In genomic region chr10:3482200-3482993, GRCh38 we compare ENCODE assay signal across 8 cellular contexts.
A peak's percentile ranks its signal among the peaks of the same experiment; 100 is the strongest.
DNase-seq lines count a peak whose midpoint lies in the region; ATAC-seq, FAIRE-seq and TF ChIP-seq lines count a peak whose summit lies in the region.

No MANE protein-coding gene starts in this region.

- POLR2A ChIA-PET in GM12878 (lab: Charles Lee), result no interaction called here

- H3K9ac ChIP-seq in GM23248, result peak overlapping the region; percentile 41
- no peak overlapping the region for H3K9ac ChIP-seq in GM12878 (ENCODE audit: control insufficient read depth, insufficient read depth, low read length)

- H3K27me3 ChIP-seq in GM23248 (replicated peaks; ENCODE audit: insufficient read depth) (no peaks in the 10 kb centered on the region), GM12878 (replicated peaks in 1 of 2; ENCODE audit: control insufficient read depth in 2 of 2, insufficient read depth in 2 of 2, low read length in 1 of 2) (no peaks in the 10 kb centered on the region), transverse colon (no peaks in the 10 kb centered on the region)

- TF ChIP-seq RAD21 in GM12878 (IDR thresholded peaks at IDR 0.05; ENCODE audit: insufficient read depth, low read depth, low read length), result no peak

- SMC1A ChIA-PET in GM12878 (lab: Charles Lee; ENCODE audit: uncharacterized antibody, unreplicated experiment), result no interaction called here

- no peaks in the 10 kb centered on the region for H3K36me3 ChIP-seq in GM23248 (ENCODE audit: low read depth)
- H3K36me3 ChIP-seq in GM12878 (ENCODE audit: control insufficient read depth in 2 of 2, insufficient read depth in 2 of 2, low read length in 1 of 2), result no peaks in the 10 kb centered on the region
- H3K36me3 ChIP-seq in transverse colon, result no peaks in the 10 kb centered on the region

- 4 to 6% methylated on average over 17 of the region's 17 CpGs for WGBS in GM23248 (ENCODE audit: low coverage in 1 of 2, low lambda C conversion rate in 2 of 2, missing lambda C conversion rate in 2 of 2), 2 experiments
- 30% methylated on average over 17 of the region's 17 CpGs for WGBS in GM12878 (ENCODE audit: insufficient coverage, insufficient replicate concordance, low lambda C conversion rate, missing lambda C conversion rate)
- WGBS in transverse colon (ENCODE audit: low coverage in 1 of 2), 2 donors, result 17 to 18% methylated on average over 6 to 17 of the region's 17 CpGs

- DNase-seq in AG20443 (ENCODE audit: low spot score) (peak; percentile 85), GM23248 (peak; percentile 97), NCI-H2107 (lab: John Stamatoyannopoulos, UW) (peak; percentile 17), GM12878 (ENCODE audit: low read depth, low spot score) (peak; percentile 51), left colon (peak; percentile 35 to 73), transverse colon (peak; percentile 65), GM19240 (ENCODE audit: insufficient read length, low spot score) (no peak)

- peaks cover 24% of the 10 kb centered on the region; the same call in 1 of the 2 replicates for H3F3A ChIP-seq in GM23248 (ENCODE audit: insufficient read depth)

- intact Hi-C loops in GM12878 (cut with micrococcal nuclease; ENCODE audit: unreplicated experiment) (no loop called here), left colon (cut with DNase I, micrococcal nuclease) (no loop called here), transverse colon (cut with DNase I; ENCODE audit: low total_unique reads) (loop anchor here (10.0 kb wide), 1 partner anchor 292 kb away; no protein-coding TSS in a partner anchor)

- H3K4me2 ChIP-seq in GM23248 (ENCODE audit: unreplicated experiment) (peak overlapping the region; percentile 72), GM12878 (ENCODE audit: control insufficient read depth, insufficient read depth) (peak overlapping the region; percentile 25; the same call in 1 of the 2 replicates)

- RAD21 ChIA-PET in GM12878 (lab: Charles Lee; ENCODE audit: unreplicated experiment), result no interaction called here

- H3K4me1 ChIP-seq in GM23248 (ENCODE audit: insufficient read depth), result peaks cover 22% of the 10 kb centered on the region
- peaks cover 52% of the 10 kb centered on the region for H3K4me1 ChIP-seq in GM12878 (ENCODE audit: control insufficient read depth, insufficient read depth, low read length)
- H3K4me1 ChIP-seq in transverse colon, result peaks cover 6 to 26% (median 16%) of the 10 kb centered on the region in 4 donors

- TF ChIP-seq EP300 in GM12878 (IDR thresholded peaks at IDR 0.05; ENCODE audit: borderline replicate concordance in 1 of 2, control insufficient read depth in 1 of 2, low read depth in 2 of 2, low read length in 2 of 2) (no peak), transverse colon (IDR thresholded peaks at IDR 0.05; ENCODE audit: low read depth) (peak; percentile 87)

- H3K27ac ChIP-seq in GM23248, result peak overlapping the region; percentile 47
- H3K27ac ChIP-seq in GM12878 (ENCODE audit: control insufficient read depth, insufficient read depth), result peak overlapping the region; percentile 29
- H3K27ac ChIP-seq in transverse colon, result peak overlapping the region; percentile 42 to 67 (median 63)

- no peaks in the 10 kb centered on the region for H3K9me2 ChIP-seq in GM23248 (ENCODE audit: insufficient read depth)

- H2AFZ ChIP-seq in GM23248, result 0 out of 2 replicates have a peak overlapping the region, but pooled peaks have one; percentile 16
- H2AFZ ChIP-seq in GM12878 (ENCODE audit: control insufficient read depth, low read depth, low read length), result peak overlapping the region; percentile 30; the same call in 1 of the 2 replicates

- no peak for FAIRE-seq in GM12878 (lab: Jason Lieb, UNC)

- peak overlapping the region; percentile 57 for H3K4me3 ChIP-seq in GM23248
- no peak overlapping the region for H3K4me3 ChIP-seq in GM12878
- no peak overlapping the region for H3K4me3 ChIP-seq in transverse colon

- in situ Hi-C loops in GM23248 (cut with MboI), result no loop called here
- in situ Hi-C loops in GM12878 (cut with MboI), result no loop called here
- in situ Hi-C loops in transverse colon (cut with MboI; ENCODE audit: low pct_ligation_motif_present in 1 of 4, low pct_unique_long_range_greater_than_20kb in 1 of 4, low sequenced_read_pairs in 3 of 4), result loop anchor here in 1 of 4 donors (10.0 kb wide), 1 partner anchor 292 kb away; no protein-coding TSS in a partner anchor

- TF ChIP-seq POLR2A in GM12878 (IDR thresholded peaks at IDR 0.05; ENCODE audit: low read depth, low read length) (peak; percentile 27; the same call in 1 of the 2 replicates), transverse colon (IDR thresholded peaks at IDR 0.05) (no peak)

- no peaks in the 10 kb centered on the region for H4K20me1 ChIP-seq in GM23248 (ENCODE audit: insufficient read depth)
- no peaks in the 10 kb centered on the region for H4K20me1 ChIP-seq in GM12878 (ENCODE audit: control insufficient read depth, insufficient read depth)

- TF ChIP-seq CTCF in GM12878 (IDR thresholded peaks at IDR 0.05 in 2 of 3, conservative IDR thresholded peaks at IDR 0.05 in 1 of 3; ENCODE audit: control insufficient read depth in 2 of 3, extremely low read depth in 1 of 3, insufficient read depth in 1 of 3, low read depth in 3 of 3, low read length in 3 of 3), result no peak
- no peak for TF ChIP-seq CTCF in transverse colon (IDR thresholded peaks at IDR 0.05)

- H3K9me3 ChIP-seq in GM23248 (ENCODE audit: low read depth) (no peaks in the 10 kb centered on the region), GM12878 (replicated peaks; ENCODE audit: control insufficient read depth, insufficient read depth, low read length) (no peaks in the 10 kb centered on the region; the same call in 2 of the 3 replicates), transverse colon (no peaks in the 10 kb centered on the region)

- H3K79me2 ChIP-seq in GM23248 (ENCODE audit: insufficient read depth) (no peaks in the 10 kb centered on the region), GM12878 (ENCODE audit: control insufficient read depth, insufficient read depth, low read length) (no peaks in the 10 kb centered on the region)

- CTCF ChIA-PET in GM12878 (lab: Yijun Ruan, JAX), result no interaction called here

- no TSS peak for BruUV-seq in GM12878 (replicated peaks; lab: Mats Ljungman, UMichigan)

- ATAC-seq in GM12878 (no peak), left colon (peak; percentile 79), HG03139 (IDR thresholded peaks at IDR 0.05; ENCODE audit: unreplicated experiment) (no peak)

TF ChIP-seq in GM12878, 131 proteins besides CTCF, POLR2A, EP300 and RAD21:
- TF ChIP-seq CREM (IDR thresholded peaks at IDR 0.05; ENCODE audit: low read depth) (peak; percentile 31; the same call in 1 of the 2 replicates), ATF7 (IDR thresholded peaks at IDR 0.05; ENCODE audit: low read depth) (no peak), CREB1 (IDR thresholded peaks at IDR 0.05; ENCODE audit: low read depth) (0 out of 2 replicates have a peak, but pooled peaks have one; percentile 47), SIX5 (IDR thresholded peaks at IDR 0.05; ENCODE audit: low read depth, low read length, severe bottlenecking) (peak; percentile 21), ZBED1 (IDR thresholded peaks at IDR 0.05; ENCODE audit: borderline replicate concordance) (no peak), RUNX3 (IDR thresholded peaks at IDR 0.05; ENCODE audit: low read length) (peak; percentile 41)
